24 cellular contexts compared by ENCODE assay signal in genomic region chr7:21064698-21065648, GRCh38.
DNase-seq lines count a peak whose midpoint lies in the region; ATAC-seq, FAIRE-seq and TF ChIP-seq lines count a peak whose summit lies in the region.
"Had no signal": no experiment of that assay in that cellular context is flagged by ENCODE, and none has a peak within 500 bp of the region (broad histone marks: within the 10 kb centered on the region; RNA-seq: fewer than 3 reads in every experiment).

No MANE protein-coding gene starts in this region.

- no peaks in the 10 kb centered on the region for H3K27me3 Mint-ChIP-seq in activated T-helper 2 cell treated with anti-CD3 and anti-CD28 coated beads, Interferon-gamma antibody, Interleukin-2, Interleukin-4, amounts not matched to agents 10 μg/mL and 5 μg/mL and 100 μg/mL, durations not matched to agents 14 hours and 24 hours and 36 hours (ENCODE audit: low read depth)

- H3K9me1 ChIP-seq in keratinocyte (ENCODE audit: control insufficient read depth, extremely low read depth, insufficient read depth, low read length) = no peaks in the 10 kb centered on the region

- peaks cover 5% of the 10 kb centered on the region for H3K4me1 ChIP-seq in keratinocyte (ENCODE audit: control insufficient read depth, extremely low read depth, insufficient read depth, low read length)
- H3K4me1 ChIP-seq: psoas muscle had no signal

- dilution Hi-C loops in keratinocyte (cut with MboI; ENCODE audit: extremely low pct_ligation_motif_present, low sequenced_read_pairs) = no loop called here

- H3K4me2 ChIP-seq in keratinocyte (ENCODE audit: control insufficient read depth, extremely low read depth, insufficient read depth, low read depth, low read length) = no peak overlapping the region
- H3K4me2 ChIP-seq: smooth muscle cell had no signal

- no peaks in the 10 kb centered on the region for H3K36me3 ChIP-seq in keratinocyte (ENCODE audit: control insufficient read depth in 2 of 2, extremely low read depth in 1 of 2, insufficient read depth in 2 of 2, low read length in 2 of 2)
- H3K36me3 ChIP-seq: transverse colon had no signal

- no peak overlapping the region for H3K4me3 ChIP-seq in keratinocyte (ENCODE audit: control insufficient read depth in 2 of 3, extremely low read depth in 1 of 3, insufficient read depth in 2 of 3, low read depth in 1 of 3, low read length in 3 of 3)
- H3K4me3 ChIP-seq: GM23248, psoas muscle, smooth muscle cell, transverse colon had no signal

- H3K36me3 Mint-ChIP-seq in activated T-helper 2 cell treated with anti-CD3 and anti-CD28 coated beads, Interferon-gamma antibody, Interleukin-2, Interleukin-4, amounts not matched to agents 10 μg/mL and 5 μg/mL and 100 μg/mL, durations not matched to agents 14 hours and 24 hours and 36 hours (ENCODE audit: low read depth) = no peaks in the 10 kb centered on the region

- no peaks in the 10 kb centered on the region for H4K20me1 ChIP-seq in keratinocyte (ENCODE audit: control insufficient read depth, extremely low read depth, insufficient read depth, low read length)

- intact Hi-C loops in sciatic nerve (cut with DNase I) = no loop called here
- intact Hi-C loops in activated T-helper 2 cell treated with anti-CD3 and anti-CD28 coated beads, Interferon-gamma antibody, Interleukin-2, Interleukin-4, amounts not matched to agents 10 μg/mL and 5 μg/mL and 100 μg/mL, durations not matched to agents 14 hours and 24 hours and 36 hours (cut with micrococcal nuclease) = no loop called here

- H3K4me1 Mint-ChIP-seq in activated T-helper 2 cell treated with anti-CD3 and anti-CD28 coated beads, Interferon-gamma antibody, Interleukin-2, Interleukin-4, amounts not matched to agents 10 μg/mL and 5 μg/mL and 100 μg/mL, durations not matched to agents 14 hours and 24 hours and 36 hours (ENCODE audit: low read depth) = no peaks in the 10 kb centered on the region
- H3K4me1 Mint-ChIP-seq: activated CD4-positive, alpha-beta T cell treated with anti-CD3 and anti-CD28 coated beads for 36 hours had no signal

- H3K9me3 ChIP-seq in keratinocyte (ENCODE audit: control insufficient read depth, low read depth, low read length) = no peaks in the 10 kb centered on the region
- H3K9me3 ChIP-seq: psoas muscle, transverse colon had no signal

- H3K27ac Mint-ChIP-seq in activated T-helper 2 cell treated with anti-CD3 and anti-CD28 coated beads, Interferon-gamma antibody, Interleukin-2, Interleukin-4, amounts not matched to agents 10 μg/mL and 5 μg/mL and 100 μg/mL, durations not matched to agents 14 hours and 24 hours and 36 hours = no peak overlapping the region
- H3K27ac Mint-ChIP-seq: activated CD4-positive, alpha-beta T cell treated with anti-CD3 and anti-CD28 coated beads for 36 hours; activated T-cell treated with anti-CD3 and anti-CD28 coated beads, Interleukin-2, amount 50 U/mL, for 72 hours had no signal

- no peak overlapping the region for H3K9ac ChIP-seq in keratinocyte (ENCODE audit: control insufficient read depth, extremely low read depth, insufficient read depth, low read length)
- H3K9ac ChIP-seq: GM23248 had no signal

- H2AFZ ChIP-seq in keratinocyte (ENCODE audit: control insufficient read depth, low read length) = no peak overlapping the region
- H2AFZ ChIP-seq: GM23248 had no signal

- no peak for TF ChIP-seq CTCF in keratinocyte (optimal IDR thresholded peaks at IDR 0.05 in 1 of 3, IDR thresholded peaks at IDR 0.05 in 1 of 3, conservative IDR thresholded peaks at IDR 0.05 in 1 of 3; ENCODE audit: extremely low read depth in 1 of 3, insufficient read depth in 2 of 3, low read length in 3 of 3)

- DNase-seq in HS-5 (ENCODE audit: low read depth) (peak; percentile 22), NCI-H69 (lab: John Stamatoyannopoulos, UW) (peak; percentile 24), keratinocyte (ENCODE audit: low read depth, low spot score) (no peak), sciatic nerve (ENCODE audit: low spot score) (no peak), HPDE6-E6E7 (ENCODE audit: extremely low spot score) (no peak)
- DNase-seq in stimulated activated naive CD8-positive, alpha-beta T cell treated with anti-CD3 and anti-CD28 coated beads, Interleukin-15, Interleukin-2, amounts not matched to agents 100 U/mL and 50 U/mL, for 24 hours = no peak
- DNase-seq in activated T-helper 2 cell treated with anti-CD3 and anti-CD28 coated beads, Interferon-gamma antibody, Interleukin-2, Interleukin-4, amounts not matched to agents 10 μg/mL and 5 μg/mL and 100 μg/mL, durations not matched to agents 14 hours and 24 hours and 36 hours (ENCODE audit: low spot score) = no peak
- DNase-seq: activated CD4-positive, alpha-beta T cell treated with anti-CD3 and anti-CD28 coated beads for 36 hours; activated naive CD4-positive, alpha-beta T cell treated with anti-CD3 and anti-CD28 coated beads, Interleukin-2, amount 50 U/mL, for 16 hours; activated T-cell treated with anti-CD3 and anti-CD28 coated beads, Interleukin-2, amount 50 U/mL, for 72 hours; anterior cingulate cortex; central memory CD4-positive, alpha-beta T cell; GM23248; IMR-90; left ventricle myocardium superior; NCI-H1694; NCI-H774; psoas muscle; stimulated activated naive CD4-positive, alpha-beta T cell; T-helper 1 cell; transverse colon had no signal

- H3K79me2 ChIP-seq in keratinocyte (ENCODE audit: control insufficient read depth, insufficient read depth, low read length) = no peaks in the 10 kb centered on the region

- ATAC-seq in sciatic nerve (peak; percentile 64), GM19023 (IDR thresholded peaks at IDR 0.05; ENCODE audit: unreplicated experiment) (no peak)
- no peak for ATAC-seq in stimulated activated naive CD8-positive, alpha-beta T cell treated with anti-CD3 and anti-CD28 coated beads, Interleukin-15, Interleukin-2, amounts not matched to agents 100 U/mL and 50 U/mL, for 24 hours
- ATAC-seq: activated CD4-positive, alpha-beta T cell treated with anti-CD3 and anti-CD28 coated beads for 36 hours; activated T-cell treated with anti-CD3 and anti-CD28 coated beads, Interleukin-2, amount 50 U/mL, for 72 hours; left ventricle myocardium superior; psoas muscle had no signal

- no peaks in the 10 kb centered on the region for H3K27me3 ChIP-seq in keratinocyte (ENCODE audit: control insufficient read depth, extremely low read depth, insufficient read depth, low read length)
- H3K27me3 ChIP-seq: transverse colon had no signal

- no peak overlapping the region for H3K27ac ChIP-seq in keratinocyte (ENCODE audit: control insufficient read depth, insufficient read depth, low read length)
- H3K27ac ChIP-seq: GM23248, psoas muscle, transverse colon had no signal

- H3K9me3 Mint-ChIP-seq in activated T-helper 2 cell treated with anti-CD3 and anti-CD28 coated beads, Interferon-gamma antibody, Interleukin-2, Interleukin-4, amounts not matched to agents 10 μg/mL and 5 μg/mL and 100 μg/mL, durations not matched to agents 14 hours and 24 hours and 36 hours = no peaks in the 10 kb centered on the region
- H3K9me3 Mint-ChIP-seq: activated T-cell treated with anti-CD3 and anti-CD28 coated beads, Interleukin-2, amount 50 U/mL, for 72 hours had no signal

- no peak overlapping the region for H3K4me3 Mint-ChIP-seq in activated T-helper 2 cell treated with anti-CD3 and anti-CD28 coated beads, Interferon-gamma antibody, Interleukin-2, Interleukin-4, amounts not matched to agents 10 μg/mL and 5 μg/mL and 100 μg/mL, durations not matched to agents 14 hours and 24 hours and 36 hours (ENCODE audit: low read depth)
- H3K4me3 Mint-ChIP-seq: activated CD4-positive, alpha-beta T cell treated with anti-CD3 and anti-CD28 coated beads for 36 hours; activated T-cell treated with anti-CD3 and anti-CD28 coated beads, Interleukin-2, amount 50 U/mL, for 72 hours had no signal

- FAIRE-seq in keratinocyte (lab: Jason Lieb, UNC) = peak; percentile 32
- FAIRE-seq: endothelial cell of umbilical vein had no signal

Comparison
In these comparisons a context has a peak if more than half of its experiments do, and no peak if none do; other contexts are left out.
1. DNase-seq: peak in HS-5 (single experiment) and NCI-H69 (single experiment); none in keratinocyte (single experiment), sciatic nerve (single experiment), stimulated activated naive CD8-positive, alpha-beta T cell treated with anti-CD3 and anti-CD28 coated beads, Interleukin-15, Interleukin-2, amounts not matched to agents 100 U/mL and 50 U/mL, for 24 hours (single experiment), activated T-helper 2 cell treated with anti-CD3 and anti-CD28 coated beads, Interferon-gamma antibody, Interleukin-2, Interleukin-4, amounts not matched to agents 10 μg/mL and 5 μg/mL and 100 μg/mL, durations not matched to agents 14 hours and 24 hours and 36 hours (single experiment) and HPDE6-E6E7 (single experiment).